10 cellular contexts compared by ENCODE assay signal in the genomic region with DNA sequence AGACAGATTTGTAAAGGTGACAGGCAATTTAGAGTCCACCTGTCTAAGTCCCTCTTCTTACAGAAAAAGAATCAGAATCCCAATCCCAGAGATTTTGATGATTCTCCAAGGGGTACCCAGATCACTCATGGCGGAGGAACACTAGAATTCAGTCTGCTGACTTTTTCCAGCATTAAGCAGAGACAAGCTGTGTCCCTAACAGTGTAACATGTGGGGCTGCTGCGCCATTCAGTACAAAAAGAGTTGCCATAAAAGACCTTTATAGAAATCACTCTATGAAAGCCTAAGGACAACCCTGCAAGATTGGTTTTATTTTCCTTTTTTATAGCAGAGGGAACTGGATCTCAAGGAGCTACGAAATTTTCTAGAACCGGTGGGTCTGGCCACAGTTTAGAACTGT. TPM values are rescaled to one million over a fixed set of nuclear protein-coding genes. Genes with fewer than 3 reads are reported as not detected.
DNase-seq lines count a peak whose midpoint lies in the region; ATAC-seq, FAIRE-seq and TF ChIP-seq lines count a peak whose summit lies in the region.
"Had no signal": no experiment of that assay in that cellular context is flagged by ENCODE, and none has a peak within 500 bp of the region (broad histone marks: within the 10 kb centered on the region; RNA-seq: fewer than 3 reads in every experiment).

No MANE protein-coding gene starts in this region.

- FAIRE-seq in urothelium cell line (lab: Jason Lieb, UNC), result no peak
- FAIRE-seq: A549 had no signal

- no peak for ATAC-seq in thoracic aorta (ENCODE audit: insufficient number of reproducible peaks, low FRiP score, low read depth)
- ATAC-seq: A549 had no signal

- H3K27ac ChIP-seq in thoracic aorta, result peak overlapping the region in 1 of 2 donors; percentile 15
- H3K27ac ChIP-seq: A549 had no signal

- peaks cover 14% of the 10 kb centered on the region for H3K9me3 Mint-ChIP-seq in activated CD4-positive, alpha-beta T cell treated with anti-CD3 and anti-CD28 coated beads, Interleukin-2, amount 10 ng/mL, durations not matched to agents 7 days and 5 days
- H3K9me3 Mint-ChIP-seq in IgD-negative memory B cell, result peaks cover 2 to 5% (median 2%) of the 10 kb centered on the region in 3 donors
- H3K9me3 Mint-ChIP-seq in immature natural killer cell, result peaks cover 4 to 18% (median 14%) of the 10 kb centered on the region in 6 donors
- no peaks in the 10 kb centered on the region for H3K9me3 Mint-ChIP-seq in glutamatergic neuron (ENCODE audit: unreplicated experiment)
- H3K9me3 Mint-ChIP-seq: brain had no signal

- CTCF ChIA-PET in activated CD4-positive, alpha-beta T cell treated with anti-CD3 and anti-CD28 coated beads, Interleukin-2, amount 10 ng/mL, durations not matched to agents 7 days and 5 days (lab: Charles Lee), result interaction anchor here (0.7 to 2.9 kb wide), 5 partner anchors 12 to 217 kb away, joined by 3 to 17 read pairs (median 10); no protein-coding TSS in a partner anchor

- peaks cover 45% of the 10 kb centered on the region for H3K4me1 Mint-ChIP-seq in activated CD4-positive, alpha-beta T cell treated with anti-CD3 and anti-CD28 coated beads, Interleukin-2, amount 10 ng/mL, durations not matched to agents 7 days and 5 days
- H3K4me1 Mint-ChIP-seq in IgD-negative memory B cell (peaks cover 0 to 6% (median 0%) of the 10 kb centered on the region in 3 donors), immature natural killer cell (peaks cover 51 to 61% of the 10 kb centered on the region in 2 donors), glutamatergic neuron (ENCODE audit: low read depth, unreplicated experiment) (no peaks in the 10 kb centered on the region)
- H3K4me1 Mint-ChIP-seq: brain had no signal

- H3K4me3 Mint-ChIP-seq in activated CD4-positive, alpha-beta T cell treated with anti-CD3 and anti-CD28 coated beads, Interleukin-2, amount 10 ng/mL, durations not matched to agents 7 days and 5 days, result peak overlapping the region; percentile 98
- H3K4me3 Mint-ChIP-seq in IgD-negative memory B cell (peak overlapping the region; percentile 42 to 86 (median 74)), immature natural killer cell (peak overlapping the region; percentile 99 to 100 (median 100)), glutamatergic neuron (ENCODE audit: unreplicated experiment) (no peak overlapping the region)
- H3K4me3 Mint-ChIP-seq: brain had no signal

- H3K36me3 ChIP-seq in thoracic aorta, result no peaks in the 10 kb centered on the region

- H3K27me3 ChIP-seq in thoracic aorta (replicated peaks; ENCODE audit: insufficient read depth), result no peaks in the 10 kb centered on the region

- H3K4me1 ChIP-seq in thoracic aorta (ENCODE audit: control insufficient read depth in 1 of 2, low read depth in 2 of 2), result no peaks in the 10 kb centered on the region
- H3K4me1 ChIP-seq: A549 had no signal

- peaks cover 71% of the 10 kb centered on the region for H3K36me3 Mint-ChIP-seq in activated CD4-positive, alpha-beta T cell treated with anti-CD3 and anti-CD28 coated beads, Interleukin-2, amount 10 ng/mL, durations not matched to agents 7 days and 5 days (ENCODE audit: low read depth)
- H3K36me3 Mint-ChIP-seq in IgD-negative memory B cell (no peaks in the 10 kb centered on the region), immature natural killer cell (peaks cover 42 to 49% (median 44%) of the 10 kb centered on the region in 3 donors), glutamatergic neuron (ENCODE audit: unreplicated experiment) (no peaks in the 10 kb centered on the region)
- H3K36me3 Mint-ChIP-seq: brain had no signal

- POLR2A ChIA-PET in activated CD4-positive, alpha-beta T cell treated with anti-CD3 and anti-CD28 coated beads, Interleukin-2, amount 10 ng/mL, durations not matched to agents 7 days and 5 days (lab: Charles Lee), result interaction anchor here (0.5 to 3.8 kb wide), 15 partner anchors 12 to 478 kb away, joined by 3 to 45 read pairs (median 5); a partner anchor contains a TSS

- no peak for DNase-seq in activated CD4-positive, alpha-beta T cell treated with anti-CD3 and anti-CD28 coated beads, Interleukin-2, amount 10 ng/mL, durations not matched to agents 7 days and 5 days
- DNase-seq in activated CD4-positive, alpha-beta T cell treated with anti-CD3 and anti-CD28 coated beads, Interleukin-2, amount 50 U/mL, for 4 hours, result no peak
- peak in 1 of 3 donors; percentile 9 for DNase-seq in immature natural killer cell
- no peak for DNase-seq in thoracic aorta (ENCODE audit: low spot score)
- DNase-seq in glutamatergic neuron, result no peak
- DNase-seq in cerebellum (ENCODE audit: low spot score), result no peak
- DNase-seq in urothelium cell line (ENCODE audit: low spot score), result no peak

- peak overlapping the region; percentile 68 for H3K4me3 ChIP-seq in thoracic aorta
- H3K4me3 ChIP-seq: A549 had no signal

- H3K27me3 Mint-ChIP-seq in activated CD4-positive, alpha-beta T cell treated with anti-CD3 and anti-CD28 coated beads, Interleukin-2, amount 10 ng/mL, durations not matched to agents 7 days and 5 days, result no peaks in the 10 kb centered on the region
- H3K27me3 Mint-ChIP-seq in IgD-negative memory B cell (peaks cover 1% of the 10 kb centered on the region), immature natural killer cell (ENCODE audit: low read depth in 3 of 3) (peaks cover under 1 to 3% (median 2%) of the 10 kb centered on the region in 3 donors), glutamatergic neuron (ENCODE audit: unreplicated experiment) (no peaks in the 10 kb centered on the region)

- no peaks in the 10 kb centered on the region for H3K9me3 ChIP-seq in thoracic aorta
- H3K9me3 ChIP-seq: A549 had no signal

- TF ChIP-seq CTCF in thoracic aorta (IDR thresholded peaks at IDR 0.05), result no peak
- no peak for TF ChIP-seq CTCF in glutamatergic neuron (IDR thresholded peaks at IDR 0.05; ENCODE audit: partially characterized antibody, unreplicated experiment)

- H3K27ac Mint-ChIP-seq in activated CD4-positive, alpha-beta T cell treated with anti-CD3 and anti-CD28 coated beads, Interleukin-2, amount 10 ng/mL, durations not matched to agents 7 days and 5 days, result peak overlapping the region; percentile 97
- H3K27ac Mint-ChIP-seq in IgD-negative memory B cell (no peak overlapping the region), immature natural killer cell (peak overlapping the region; percentile 94 to 99 (median 98)), glutamatergic neuron (ENCODE audit: unreplicated experiment) (no peak overlapping the region)
- H3K27ac Mint-ChIP-seq: brain had no signal

RNA-seq across cellular contexts. Expression of a gene that starts 0.6 kb away (rescaled TPM):
- 100 to 1,000 TPM; 239 to 244 TPM for total RNA-seq in activated CD4-positive, alpha-beta T cell treated with anti-CD3 and anti-CD28 coated beads, Interleukin-2, amount 10 ng/mL, durations not matched to agents 7 days and 5 days
- polyA plus RNA-seq in IgD-negative memory B cell (24.1 TPM), immature natural killer cell (100 to 1,000 TPM; 285 to 709 (median 555) TPM)
- total RNA-seq in thoracic aorta (10 to 100 TPM; 12.6 to 21.4 TPM), glutamatergic neuron (ENCODE audit: unreplicated experiment) (not detected), cerebellum (1.8 TPM)
- polyA plus RNA-seq: A549 had no signal

RNA-seq across cellular contexts. Expression of a gene that starts 51.9 kb away (rescaled TPM):
- 100 to 1,000 TPM; 311 to 335 TPM for total RNA-seq in activated CD4-positive, alpha-beta T cell treated with anti-CD3 and anti-CD28 coated beads, Interleukin-2, amount 10 ng/mL, durations not matched to agents 7 days and 5 days
- polyA plus RNA-seq in IgD-negative memory B cell (16.2 TPM), immature natural killer cell (100 to 1,000 TPM; 158 to 420 (median 392) TPM)
- total RNA-seq in thoracic aorta (10 to 100 TPM; 12.3 to 29.3 TPM), glutamatergic neuron (ENCODE audit: unreplicated experiment) (not detected), cerebellum (6.4 TPM)
- polyA plus RNA-seq: A549 had no signal

Comparison
In these comparisons a context has a peak if more than half of its experiments do, and no peak if none do; other contexts are left out.
1. H3K27ac Mint-ChIP-seq: peak in activated CD4-positive, alpha-beta T cell treated with anti-CD3 and anti-CD28 coated beads, Interleukin-2, amount 10 ng/mL, durations not matched to agents 7 days and 5 days (single experiment) and immature natural killer cell (6 of 6); none in IgD-negative memory B cell (0 of 3) and glutamatergic neuron (single experiment).
2. RNA of a gene that starts 0.6 kb away (total RNA-seq): 239 to 244 TPM in activated CD4-positive, alpha-beta T cell treated with anti-CD3 and anti-CD28 coated beads, Interleukin-2, amount 10 ng/mL, durations not matched to agents 7 days and 5 days; 12.6 to 21.4 TPM in thoracic aorta, 1.8 TPM in cerebellum (single experiment) and not detected in glutamatergic neuron (single experiment); every median in the first group is over 10 times any median in the second.
3. RNA of a gene that starts 51.9 kb away (total RNA-seq): 311 to 335 TPM in activated CD4-positive, alpha-beta T cell treated with anti-CD3 and anti-CD28 coated beads, Interleukin-2, amount 10 ng/mL, durations not matched to agents 7 days and 5 days; 12.3 to 29.3 TPM in thoracic aorta, 6.4 TPM in cerebellum (single experiment) and not detected in glutamatergic neuron (single experiment); every median in the first group is over 10 times any median in the second.